ENCODE assay signal across 8 cellular contexts in genomic region chr20:17654649-17655285, GRCh38. TPM values are rescaled to one million over a fixed set of nuclear protein-coding genes. Genes with fewer than 3 reads are reported as not detected.
A peak's percentile ranks its signal among the peaks of the same experiment; 100 is the strongest.
DNase-seq lines count a peak whose midpoint lies in the region; ATAC-seq and TF ChIP-seq lines count a peak whose summit lies in the region.

No MANE protein-coding gene starts in this region.

- H2AFZ ChIP-seq in DND-41 (ENCODE audit: low read depth, low read length) (no peak overlapping the region), neuronal stem cell (ENCODE audit: low read length) (no peak overlapping the region)

- H3K79me2 ChIP-seq in DND-41 (ENCODE audit: insufficient read depth, low read length), result peaks cover 10% of the 10 kb centered on the region; the same call in 1 of the 2 replicates

- H3K36me3 ChIP-seq in DND-41 (ENCODE audit: insufficient read depth, low read length) (peaks cover 56% of the 10 kb centered on the region), neuronal stem cell (replicated peaks in 1 of 2; ENCODE audit: control insufficient read depth in 2 of 2, insufficient read depth in 2 of 2, low read length in 2 of 2) (peaks cover 6 to 18% of the 10 kb centered on the region in 2 donors)

- H3K27me3 ChIP-seq in DND-41 (ENCODE audit: insufficient read depth, low read length, poor library complexity), result no peaks in the 10 kb centered on the region
- no peaks in the 10 kb centered on the region for H3K27me3 ChIP-seq in neuronal stem cell (ENCODE audit: control insufficient read depth in 3 of 3, insufficient read depth in 3 of 3, low read depth in 1 of 3, low read length in 3 of 3)

- H3K4ac ChIP-seq in neuronal stem cell (ENCODE audit: low read length), result no peak overlapping the region

- H3K4me1 ChIP-seq in DND-41 (ENCODE audit: insufficient read depth, low read length), result no peaks in the 10 kb centered on the region
- peaks cover 0 to 5% of the 10 kb centered on the region in 2 donors for H3K4me1 ChIP-seq in neuronal stem cell (ENCODE audit: control insufficient read depth in 2 of 2, insufficient read depth in 1 of 2, low read depth in 1 of 2, low read length in 2 of 2)

- H2BK120ac ChIP-seq in neuronal stem cell (ENCODE audit: low read depth, low read length), result no peak overlapping the region

- H2AK5ac ChIP-seq in neuronal stem cell (ENCODE audit: low read depth, low read length), result no peak overlapping the region

- peaks cover 28% of the 10 kb centered on the region for H4K20me1 ChIP-seq in DND-41 (ENCODE audit: insufficient read depth, low read length)

- no peak overlapping the region for H4K91ac ChIP-seq in neuronal stem cell (ENCODE audit: low read depth, low read length, poor library complexity)

- H3K9ac ChIP-seq in DND-41 (ENCODE audit: low read depth, low read length), result no peak overlapping the region
- no peak overlapping the region for H3K9ac ChIP-seq in neuronal stem cell (ENCODE audit: low read depth, low read length, poor library complexity)

- no peak overlapping the region for H2BK5ac ChIP-seq in neuronal stem cell (ENCODE audit: low read length)

- DNase-seq in DND-41, result no peak
- DNase-seq in LNCaP clone FGC (ENCODE audit: low read depth), result no peak
- peak; percentile 27 for DNase-seq in epithelial cell of esophagus (ENCODE audit: low read depth)
- peak; percentile 49 for DNase-seq in neuronal stem cell (ENCODE audit: low spot score)
- no peak for DNase-seq in GOT3 (lab: John Stamatoyannopoulos, UW)

- TF ChIP-seq CTCF in DND-41 (IDR thresholded peaks at IDR 0.05; ENCODE audit: borderline replicate concordance, extremely low read depth, low read length, poor library complexity, severe bottlenecking) (peak; percentile 57), LNCaP clone FGC (IDR thresholded peaks at IDR 0.05; ENCODE audit: control insufficient read depth, extremely low read depth, insufficient read depth) (peak; percentile 47), epithelial cell of esophagus (IDR thresholded peaks at IDR 0.05; ENCODE audit: insufficient read depth, low read depth, low read length, missing control alignments) (peak; percentile 53)

- no peak overlapping the region for H3K27ac ChIP-seq in DND-41 (ENCODE audit: low read length)
- H3K27ac ChIP-seq in neuronal stem cell (replicated peaks; ENCODE audit: low read length), result no peak overlapping the region

- H3K4me3 ChIP-seq in DND-41 (ENCODE audit: low read depth in 1 of 2, low read length in 2 of 2) (no peak overlapping the region), LNCaP clone FGC (ENCODE audit: low read depth, low read length) (no peak overlapping the region), epithelial cell of esophagus (ENCODE audit: low read length) (no peak overlapping the region), neuronal stem cell (ENCODE audit: low read length in 2 of 2) (no peak overlapping the region)

- H4K8ac ChIP-seq in neuronal stem cell (ENCODE audit: low read depth, low read length), result no peak overlapping the region

- H3K4me2 ChIP-seq in DND-41 (ENCODE audit: insufficient read depth, low read length) (no peak overlapping the region), neuronal stem cell (ENCODE audit: insufficient read depth, low read length, poor library complexity, severe bottlenecking) (no peak overlapping the region)

- no peak overlapping the region for H3K14ac ChIP-seq in neuronal stem cell (ENCODE audit: low read length)

- H3K23ac ChIP-seq in neuronal stem cell (ENCODE audit: low read depth, low read length, poor library complexity), result no peak overlapping the region

- no peak overlapping the region for H2BK15ac ChIP-seq in neuronal stem cell (ENCODE audit: low read length)

- ATAC-seq in DND-41 (ENCODE audit: insufficient read depth, low read depth) (no peak; the same call in 2 of the 3 replicates), HG03097 (IDR thresholded peaks at IDR 0.05; ENCODE audit: low FRiP score, unreplicated experiment) (no peak), HG03159 (IDR thresholded peaks at IDR 0.05; ENCODE audit: unreplicated experiment) (no peak), GM21528 (IDR thresholded peaks at IDR 0.05; ENCODE audit: low FRiP score, unreplicated experiment) (no peak)

- no CpG with 5 or more reads among the region's 7 CpGs for WGBS in neuronal stem cell (ENCODE audit: extremely low coverage in 2 of 2, insufficient read length in 2 of 2, insufficient replicate concordance in 1 of 2), 2 donors

- no peaks in the 10 kb centered on the region for H3K9me3 ChIP-seq in DND-41 (ENCODE audit: insufficient read depth, low read length, severe bottlenecking)
- peaks cover 4 to 10% of the 10 kb centered on the region in 2 donors for H3K9me3 ChIP-seq in neuronal stem cell (replicated peaks in 1 of 2; ENCODE audit: control insufficient read depth in 2 of 2, insufficient read depth in 1 of 2, low read depth in 1 of 2, low read length in 2 of 2)

- H2BK12ac ChIP-seq in neuronal stem cell (ENCODE audit: low read length), result no peak overlapping the region

- no peak overlapping the region for H3K18ac ChIP-seq in neuronal stem cell (ENCODE audit: low read length)

- H3K79me1 ChIP-seq in neuronal stem cell (ENCODE audit: low read depth, low read length), result peaks cover 3% of the 10 kb centered on the region

RNA-seq across cellular contexts. Expression of gene RRBP1, which starts 27.3 kb away (rescaled TPM):
- polyA plus RNA-seq in neuronal stem cell (2013, experiment 1 of 2), result 22.3 TPM
- polyA plus RNA-seq in neuronal stem cell (2013, experiment 2 of 2), result 23.5 TPM

RNA-seq across cellular contexts. Expression of gene BANF2, which starts 45.0 kb away (rescaled TPM):
- polyA plus RNA-seq in neuronal stem cell (2013, experiment 1 of 2), result not detected
- not detected for polyA plus RNA-seq in neuronal stem cell (2013, experiment 2 of 2)

Comparison
In these comparisons a context has a peak if more than half of its experiments do, and no peak if none do; other contexts are left out.
1. DNase-seq: peak in epithelial cell of esophagus (single experiment) and neuronal stem cell (single experiment); none in DND-41 (single experiment), LNCaP clone FGC (single experiment) and GOT3 (single experiment).
2. Peak in every context shown above with its lines, with median percentiles within 50 percentile points of each other: CTCF ChIP-seq.